In the genomic region with DNA sequence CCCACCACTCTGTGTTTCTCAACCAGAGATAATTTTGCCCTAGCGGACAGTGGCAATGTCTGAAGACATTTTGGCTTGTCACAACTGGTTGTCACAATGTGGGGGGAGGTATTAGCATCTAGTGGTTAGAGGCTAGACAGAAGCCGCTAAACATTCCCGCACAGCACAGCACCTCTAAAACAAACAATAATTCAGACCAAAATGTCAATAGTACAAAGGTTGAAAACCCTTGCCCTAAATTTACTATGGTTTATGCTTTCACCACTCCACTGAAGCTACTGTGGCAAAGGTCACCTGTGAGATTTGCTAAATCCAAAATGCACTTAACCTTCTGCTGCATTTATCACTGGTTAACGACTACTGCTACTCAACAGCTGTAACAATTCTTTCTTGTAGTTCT, we compare ENCODE assay signal across 1 cellular context.
TF ChIP-seq lines count a peak whose summit lies in the region.

No MANE protein-coding gene starts in this region.

TF ChIP-seq in HepG2, 621 proteins besides CTCF, POLR2A, EP300 and RAD21 (continued from another document and continues in another):
- no peak for TF ChIP-seq ZFP91 (CRISPR knock-in tag; IDR thresholded peaks at IDR 0.05; ENCODE audit: borderline replicate concordance)
- TF ChIP-seq ZNF3 (CRISPR knock-in tag; IDR thresholded peaks at IDR 0.05), result no peak
- no peak for TF ChIP-seq ZNF343 (CRISPR knock-in tag; IDR thresholded peaks at IDR 0.05)
- no peak for TF ChIP-seq PAWR (CRISPR knock-in tag; IDR thresholded peaks at IDR 0.05; ENCODE audit: borderline replicate concordance)
- peak; percentile 42; the same call in 1 of the 3 replicates for TF ChIP-seq MXI1 (IDR thresholded peaks at IDR 0.05; ENCODE audit: borderline replicate concordance, low read depth, low read length)
- TF ChIP-seq ZNF572 (CRISPR knock-in tag; IDR thresholded peaks at IDR 0.05), result no peak
- no peak for TF ChIP-seq MEIS2 (CRISPR knock-in tag; IDR thresholded peaks at IDR 0.05)
- TF ChIP-seq MATR3 (CRISPR knock-in tag; IDR thresholded peaks at IDR 0.05), result no peak
- TF ChIP-seq DDIT3 (CRISPR knock-in tag; IDR thresholded peaks at IDR 0.05), result no peak
- TF ChIP-seq ATRX (CRISPR knock-in tag; IDR thresholded peaks at IDR 0.05; ENCODE audit: borderline replicate concordance), result no peak
- TF ChIP-seq REXO4 (CRISPR knock-in tag; IDR thresholded peaks at IDR 0.05; ENCODE audit: borderline replicate concordance), result no peak
- TF ChIP-seq ZNF615 (CRISPR knock-in tag; IDR thresholded peaks at IDR 0.05; ENCODE audit: borderline replicate concordance), result no peak
- no peak for TF ChIP-seq STAG1 (CRISPR knock-in tag; IDR thresholded peaks at IDR 0.05)
- TF ChIP-seq HNRNPH1 (optimal IDR thresholded peaks at IDR 0.05; ENCODE audit: low read depth, low read length), result no peak
- TF ChIP-seq, protein P1, sequence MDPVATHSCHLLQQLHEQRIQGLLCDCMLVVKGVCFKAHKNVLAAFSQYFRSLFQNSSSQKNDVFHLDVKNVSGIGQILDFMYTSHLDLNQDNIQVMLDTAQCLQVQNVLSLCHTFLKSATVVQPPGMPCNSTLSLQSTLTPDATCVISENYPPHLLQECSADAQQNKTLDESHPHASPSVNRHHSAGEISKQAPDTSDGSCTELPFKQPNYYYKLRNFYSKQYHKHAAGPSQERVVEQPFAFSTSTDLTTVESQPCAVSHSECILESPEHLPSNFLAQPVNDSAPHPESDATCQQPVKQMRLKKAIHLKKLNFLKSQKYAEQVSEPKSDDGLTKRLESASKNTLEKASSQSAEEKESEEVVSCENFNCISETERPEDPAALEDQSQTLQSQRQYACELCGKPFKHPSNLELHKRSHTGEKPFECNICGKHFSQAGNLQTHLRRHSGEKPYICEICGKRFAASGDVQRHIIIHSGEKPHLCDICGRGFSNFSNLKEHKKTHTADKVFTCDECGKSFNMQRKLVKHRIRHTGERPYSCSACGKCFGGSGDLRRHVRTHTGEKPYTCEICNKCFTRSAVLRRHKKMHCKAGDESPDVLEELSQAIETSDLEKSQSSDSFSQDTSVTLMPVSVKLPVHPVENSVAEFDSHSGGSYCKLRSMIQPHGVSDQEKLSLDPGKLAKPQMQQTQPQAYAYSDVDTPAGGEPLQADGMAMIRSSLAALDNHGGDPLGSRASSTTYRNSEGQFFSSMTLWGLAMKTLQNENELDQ (CRISPR knock-in tag; IDR thresholded peaks at IDR 0.05; ENCODE audit: borderline replicate concordance), result no peak
- no peak for TF ChIP-seq ARID2 (CRISPR knock-in tag; IDR thresholded peaks at IDR 0.05; ENCODE audit: borderline replicate concordance)
- TF ChIP-seq THYN1 (CRISPR knock-in tag; IDR thresholded peaks at IDR 0.05; ENCODE audit: borderline replicate concordance, low read depth), result no peak
- TF ChIP-seq BRD4 (CRISPR knock-in tag; IDR thresholded peaks at IDR 0.05), result no peak
- TF ChIP-seq NFE2L1 (CRISPR knock-in tag; IDR thresholded peaks at IDR 0.05; ENCODE audit: borderline replicate concordance), result no peak
- no peak for TF ChIP-seq ZNF562 (CRISPR knock-in tag; IDR thresholded peaks at IDR 0.05; ENCODE audit: borderline replicate concordance)
- TF ChIP-seq, protein P2, sequence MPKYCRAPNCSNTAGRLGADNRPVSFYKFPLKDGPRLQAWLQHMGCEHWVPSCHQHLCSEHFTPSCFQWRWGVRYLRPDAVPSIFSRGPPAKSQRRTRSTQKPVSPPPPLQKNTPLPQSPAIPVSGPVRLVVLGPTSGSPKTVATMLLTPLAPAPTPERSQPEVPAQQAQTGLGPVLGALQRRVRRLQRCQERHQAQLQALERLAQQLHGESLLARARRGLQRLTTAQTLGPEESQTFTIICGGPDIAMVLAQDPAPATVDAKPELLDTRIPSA (CRISPR knock-in tag; IDR thresholded peaks at IDR 0.05; ENCODE audit: borderline replicate concordance), result no peak
- TF ChIP-seq, protein P3, sequence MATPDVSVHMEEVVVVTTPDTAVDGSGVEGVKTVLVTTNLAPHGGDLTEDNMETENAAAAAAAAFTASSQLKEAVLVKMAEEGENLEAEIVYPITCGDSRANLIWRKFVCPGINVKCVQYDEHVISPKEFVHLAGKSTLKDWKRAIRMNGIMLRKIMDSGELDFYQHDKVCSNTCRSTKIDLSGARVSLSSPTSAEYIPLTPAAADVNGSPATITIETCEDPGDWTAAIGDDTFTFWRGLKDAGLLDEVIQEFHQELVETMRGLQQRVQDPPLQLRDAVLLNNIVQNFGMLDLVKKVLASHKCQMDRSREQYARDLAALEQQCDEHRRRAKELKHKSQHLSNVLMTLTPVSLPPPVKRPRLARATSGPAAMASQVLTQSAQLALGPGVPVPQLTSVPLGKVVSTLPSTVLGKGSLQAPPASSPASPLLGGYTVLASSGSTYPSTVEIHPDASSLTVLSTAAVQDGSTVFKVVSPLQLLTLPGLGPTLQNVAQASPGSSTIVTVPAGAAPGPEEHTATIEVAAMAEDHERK (CRISPR knock-in tag; IDR thresholded peaks at IDR 0.05; ENCODE audit: low read depth), result no peak
- no peak for TF ChIP-seq ZNF761 (CRISPR knock-in tag; conservative IDR thresholded peaks at IDR 0.05)
- TF ChIP-seq KDM5B (CRISPR knock-in tag; IDR thresholded peaks at IDR 0.05; ENCODE audit: borderline replicate concordance), result no peak
- TF ChIP-seq ZNF543 (CRISPR knock-in tag; IDR thresholded peaks at IDR 0.05), result no peak
- TF ChIP-seq, protein P4, sequence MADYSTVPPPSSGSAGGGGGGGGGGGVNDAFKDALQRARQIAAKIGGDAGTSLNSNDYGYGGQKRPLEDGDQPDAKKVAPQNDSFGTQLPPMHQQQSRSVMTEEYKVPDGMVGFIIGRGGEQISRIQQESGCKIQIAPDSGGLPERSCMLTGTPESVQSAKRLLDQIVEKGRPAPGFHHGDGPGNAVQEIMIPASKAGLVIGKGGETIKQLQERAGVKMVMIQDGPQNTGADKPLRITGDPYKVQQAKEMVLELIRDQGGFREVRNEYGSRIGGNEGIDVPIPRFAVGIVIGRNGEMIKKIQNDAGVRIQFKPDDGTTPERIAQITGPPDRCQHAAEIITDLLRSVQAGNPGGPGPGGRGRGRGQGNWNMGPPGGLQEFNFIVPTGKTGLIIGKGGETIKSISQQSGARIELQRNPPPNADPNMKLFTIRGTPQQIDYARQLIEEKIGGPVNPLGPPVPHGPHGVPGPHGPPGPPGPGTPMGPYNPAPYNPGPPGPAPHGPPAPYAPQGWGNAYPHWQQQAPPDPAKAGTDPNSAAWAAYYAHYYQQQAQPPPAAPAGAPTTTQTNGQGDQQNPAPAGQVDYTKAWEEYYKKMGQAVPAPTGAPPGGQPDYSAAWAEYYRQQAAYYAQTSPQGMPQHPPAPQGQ (CRISPR knock-in tag; IDR thresholded peaks at IDR 0.05; ENCODE audit: borderline replicate concordance), result no peak
- TF ChIP-seq SRY (CRISPR knock-in tag; IDR thresholded peaks at IDR 0.05), result no peak
- TF ChIP-seq, protein P5, sequence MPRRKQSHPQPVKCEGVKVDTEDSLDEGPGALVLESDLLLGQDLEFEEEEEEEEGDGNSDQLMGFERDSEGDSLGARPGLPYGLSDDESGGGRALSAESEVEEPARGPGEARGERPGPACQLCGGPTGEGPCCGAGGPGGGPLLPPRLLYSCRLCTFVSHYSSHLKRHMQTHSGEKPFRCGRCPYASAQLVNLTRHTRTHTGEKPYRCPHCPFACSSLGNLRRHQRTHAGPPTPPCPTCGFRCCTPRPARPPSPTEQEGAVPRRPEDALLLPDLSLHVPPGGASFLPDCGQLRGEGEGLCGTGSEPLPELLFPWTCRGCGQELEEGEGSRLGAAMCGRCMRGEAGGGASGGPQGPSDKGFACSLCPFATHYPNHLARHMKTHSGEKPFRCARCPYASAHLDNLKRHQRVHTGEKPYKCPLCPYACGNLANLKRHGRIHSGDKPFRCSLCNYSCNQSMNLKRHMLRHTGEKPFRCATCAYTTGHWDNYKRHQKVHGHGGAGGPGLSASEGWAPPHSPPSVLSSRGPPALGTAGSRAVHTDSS (CRISPR knock-in tag; conservative IDR thresholded peaks at IDR 0.05), result no peak
- TF ChIP-seq, protein P6, sequence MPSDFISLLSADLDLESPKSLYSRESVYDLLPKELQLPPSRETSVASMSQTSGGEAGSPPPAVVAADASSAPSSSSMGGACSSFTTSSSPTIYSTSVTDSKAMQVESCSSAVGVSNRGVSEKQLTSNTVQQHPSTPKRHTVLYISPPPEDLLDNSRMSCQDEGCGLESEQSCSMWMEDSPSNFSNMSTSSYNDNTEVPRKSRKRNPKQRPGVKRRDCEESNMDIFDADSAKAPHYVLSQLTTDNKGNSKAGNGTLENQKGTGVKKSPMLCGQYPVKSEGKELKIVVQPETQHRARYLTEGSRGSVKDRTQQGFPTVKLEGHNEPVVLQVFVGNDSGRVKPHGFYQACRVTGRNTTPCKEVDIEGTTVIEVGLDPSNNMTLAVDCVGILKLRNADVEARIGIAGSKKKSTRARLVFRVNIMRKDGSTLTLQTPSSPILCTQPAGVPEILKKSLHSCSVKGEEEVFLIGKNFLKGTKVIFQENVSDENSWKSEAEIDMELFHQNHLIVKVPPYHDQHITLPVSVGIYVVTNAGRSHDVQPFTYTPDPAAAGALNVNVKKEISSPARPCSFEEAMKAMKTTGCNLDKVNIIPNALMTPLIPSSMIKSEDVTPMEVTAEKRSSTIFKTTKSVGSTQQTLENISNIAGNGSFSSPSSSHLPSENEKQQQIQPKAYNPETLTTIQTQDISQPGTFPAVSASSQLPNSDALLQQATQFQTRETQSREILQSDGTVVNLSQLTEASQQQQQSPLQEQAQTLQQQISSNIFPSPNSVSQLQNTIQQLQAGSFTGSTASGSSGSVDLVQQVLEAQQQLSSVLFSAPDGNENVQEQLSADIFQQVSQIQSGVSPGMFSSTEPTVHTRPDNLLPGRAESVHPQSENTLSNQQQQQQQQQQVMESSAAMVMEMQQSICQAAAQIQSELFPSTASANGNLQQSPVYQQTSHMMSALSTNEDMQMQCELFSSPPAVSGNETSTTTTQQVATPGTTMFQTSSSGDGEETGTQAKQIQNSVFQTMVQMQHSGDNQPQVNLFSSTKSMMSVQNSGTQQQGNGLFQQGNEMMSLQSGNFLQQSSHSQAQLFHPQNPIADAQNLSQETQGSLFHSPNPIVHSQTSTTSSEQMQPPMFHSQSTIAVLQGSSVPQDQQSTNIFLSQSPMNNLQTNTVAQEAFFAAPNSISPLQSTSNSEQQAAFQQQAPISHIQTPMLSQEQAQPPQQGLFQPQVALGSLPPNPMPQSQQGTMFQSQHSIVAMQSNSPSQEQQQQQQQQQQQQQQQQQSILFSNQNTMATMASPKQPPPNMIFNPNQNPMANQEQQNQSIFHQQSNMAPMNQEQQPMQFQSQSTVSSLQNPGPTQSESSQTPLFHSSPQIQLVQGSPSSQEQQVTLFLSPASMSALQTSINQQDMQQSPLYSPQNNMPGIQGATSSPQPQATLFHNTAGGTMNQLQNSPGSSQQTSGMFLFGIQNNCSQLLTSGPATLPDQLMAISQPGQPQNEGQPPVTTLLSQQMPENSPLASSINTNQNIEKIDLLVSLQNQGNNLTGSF (CRISPR knock-in tag; IDR thresholded peaks at IDR 0.05), result no peak
- TF ChIP-seq, protein P7, sequence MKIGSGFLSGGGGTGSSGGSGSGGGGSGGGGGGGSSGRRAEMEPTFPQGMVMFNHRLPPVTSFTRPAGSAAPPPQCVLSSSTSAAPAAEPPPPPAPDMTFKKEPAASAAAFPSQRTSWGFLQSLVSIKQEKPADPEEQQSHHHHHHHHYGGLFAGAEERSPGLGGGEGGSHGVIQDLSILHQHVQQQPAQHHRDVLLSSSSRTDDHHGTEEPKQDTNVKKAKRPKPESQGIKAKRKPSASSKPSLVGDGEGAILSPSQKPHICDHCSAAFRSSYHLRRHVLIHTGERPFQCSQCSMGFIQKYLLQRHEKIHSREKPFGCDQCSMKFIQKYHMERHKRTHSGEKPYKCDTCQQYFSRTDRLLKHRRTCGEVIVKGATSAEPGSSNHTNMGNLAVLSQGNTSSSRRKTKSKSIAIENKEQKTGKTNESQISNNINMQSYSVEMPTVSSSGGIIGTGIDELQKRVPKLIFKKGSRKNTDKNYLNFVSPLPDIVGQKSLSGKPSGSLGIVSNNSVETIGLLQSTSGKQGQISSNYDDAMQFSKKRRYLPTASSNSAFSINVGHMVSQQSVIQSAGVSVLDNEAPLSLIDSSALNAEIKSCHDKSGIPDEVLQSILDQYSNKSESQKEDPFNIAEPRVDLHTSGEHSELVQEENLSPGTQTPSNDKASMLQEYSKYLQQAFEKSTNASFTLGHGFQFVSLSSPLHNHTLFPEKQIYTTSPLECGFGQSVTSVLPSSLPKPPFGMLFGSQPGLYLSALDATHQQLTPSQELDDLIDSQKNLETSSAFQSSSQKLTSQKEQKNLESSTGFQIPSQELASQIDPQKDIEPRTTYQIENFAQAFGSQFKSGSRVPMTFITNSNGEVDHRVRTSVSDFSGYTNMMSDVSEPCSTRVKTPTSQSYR (CRISPR knock-in tag; IDR thresholded peaks at IDR 0.05; ENCODE audit: borderline replicate concordance), result peak; percentile 85
- no peak for TF ChIP-seq HNRNPLL (IDR thresholded peaks at IDR 0.05; ENCODE audit: low read depth, low read length, poor library complexity, severe bottlenecking)
